13 cellular contexts compared by ENCODE assay signal in genomic region chr12:6206327-6206726, GRCh38. TPM values are rescaled to one million over a fixed set of nuclear protein-coding genes. Genes with fewer than 3 reads are reported as not detected.
DNase-seq lines count a peak whose midpoint lies in the region; ATAC-seq and TF ChIP-seq lines count a peak whose summit lies in the region.
"Had no signal": no experiment of that assay in that cellular context is flagged by ENCODE, and none has a peak within 500 bp of the region (broad histone marks: within the 10 kb centered on the region; RNA-seq: fewer than 3 reads in every experiment).

No MANE protein-coding gene starts in this region.

- H3K36me3 ChIP-seq in RWPE2 (ENCODE audit: low read depth) (peaks cover 90% of the 10 kb centered on the region), muscle layer of duodenum (ENCODE audit: control insufficient read depth in 1 of 2, insufficient read depth in 2 of 2, low read length in 2 of 2) (no peaks in the 10 kb centered on the region), tibial nerve (no peaks in the 10 kb centered on the region)
- H3K36me3 ChIP-seq in CD4-positive, alpha-beta memory T cell (ENCODE audit: insufficient read depth, low read length), result no peaks in the 10 kb centered on the region
- H3K36me3 ChIP-seq: pancreas had no signal

- H3K4me3 Mint-ChIP-seq in CD4-positive, alpha-beta memory T cell, result no peak overlapping the region
- H3K4me3 Mint-ChIP-seq: activated B cell treated with CpG ODN at 0.5 μM for 24 hours; stimulated activated naive B cell treated with anti-CD40 and anti-IgM and Interleukin-4, amounts not matched to agents 10 μg/mL and 1 μg/mL and 100 μg/mL, for 72 hours had no signal

- no peak for TF ChIP-seq POLR2A in tibial nerve (IDR thresholded peaks at IDR 0.05)

- CTCF ChIA-PET in CD4-positive, alpha-beta memory T cell (lab: Charles Lee; ENCODE audit: partially characterized antibody), result interaction anchor here (1.7 to 2.6 kb wide), 2 partner anchors 10 to 73 kb away, joined by 9 to 16 read pairs; no protein-coding TSS in a partner anchor

- H3K4me1 ChIP-seq in RWPE2 (ENCODE audit: insufficient read depth, poor library complexity, severe bottlenecking), result peaks cover 75% of the 10 kb centered on the region
- H3K4me1 ChIP-seq in muscle layer of duodenum (ENCODE audit: control insufficient read depth in 1 of 2, insufficient read depth in 2 of 2, low read length in 2 of 2), result peaks cover 24 to 79% of the 10 kb centered on the region in 2 donors
- H3K4me1 ChIP-seq in tibial nerve, result peaks cover 0 to 98% (median 67%) of the 10 kb centered on the region in 4 donors
- H3K4me1 ChIP-seq in CD4-positive, alpha-beta memory T cell (ENCODE audit: insufficient read depth, low read length), result no peaks in the 10 kb centered on the region

- no peak for TF ChIP-seq EP300 in tibial nerve (IDR thresholded peaks at IDR 0.05)

- intact Hi-C loops in CD4-positive, alpha-beta memory T cell (cut with micrococcal nuclease), result no loop called here

- H3K4me3 ChIP-seq in RWPE2 (ENCODE audit: severe bottlenecking) (no peak overlapping the region), muscle layer of duodenum (ENCODE audit: low read depth in 1 of 2, low read length in 2 of 2) (no peak overlapping the region), tibial nerve (no peak overlapping the region)
- no peak overlapping the region for H3K4me3 ChIP-seq in CD4-positive, alpha-beta memory T cell (ENCODE audit: low read length in 2 of 2)
- H3K4me3 ChIP-seq: GM23248, pancreas had no signal

- no peaks in the 10 kb centered on the region for H3K9me3 Mint-ChIP-seq in CD4-positive, alpha-beta memory T cell
- H3K9me3 Mint-ChIP-seq: activated B cell treated with CpG ODN at 0.5 μM for 24 hours; activated T-helper 2 cell treated with anti-CD3 and anti-CD28 coated beads, Interferon-gamma antibody, Interleukin-2, Interleukin-4, amounts not matched to agents 10 μg/mL and 5 μg/mL and 100 μg/mL, durations not matched to agents 14 hours and 24 hours and 36 hours; stimulated activated naive B cell treated with anti-CD40 and anti-IgM and Interleukin-4, amounts not matched to agents 10 μg/mL and 1 μg/mL and 100 μg/mL, for 72 hours had no signal

- ATAC-seq in RWPE2 (ENCODE audit: low read depth) (no peak), GM19452 (IDR thresholded peaks at IDR 0.05; ENCODE audit: unreplicated experiment) (no peak), left lobe of liver (no peak)
- ATAC-seq: pancreas; stimulated activated naive B cell treated with anti-CD40 and anti-IgM and Interleukin-4, amounts not matched to agents 10 μg/mL and 1 μg/mL and 100 μg/mL, for 72 hours had no signal

- 76 to 79% methylated on average over 4 of the region's 4 CpGs for WGBS in tibial nerve, 2 donors

- peak overlapping the region; percentile 32 for H3K27ac ChIP-seq in RWPE2 (ENCODE audit: poor library complexity, severe bottlenecking)
- H3K27ac ChIP-seq in epithelial cell of prostate, result peak overlapping the region; percentile 99
- H3K27ac ChIP-seq in muscle layer of duodenum (ENCODE audit: low read length), result peak overlapping the region; percentile 34
- H3K27ac ChIP-seq in tibial nerve, result peak overlapping the region in 3 of 4 donors; percentile 63 to 99 (median 98)
- no peak overlapping the region for H3K27ac ChIP-seq in CD4-positive, alpha-beta memory T cell (ENCODE audit: low read depth, low read length)
- H3K27ac ChIP-seq: GM23248, pancreas had no signal

- peaks cover 27 to 34% of the 10 kb centered on the region in 2 donors for H3K27me3 Mint-ChIP-seq in CD4-positive, alpha-beta memory T cell

- no peak overlapping the region for H3K27ac Mint-ChIP-seq in CD4-positive, alpha-beta memory T cell
- H3K27ac Mint-ChIP-seq: activated B cell treated with CpG ODN at 0.5 μM for 24 hours; activated T-helper 2 cell treated with anti-CD3 and anti-CD28 coated beads, Interferon-gamma antibody, Interleukin-2, Interleukin-4, amounts not matched to agents 10 μg/mL and 5 μg/mL and 100 μg/mL, durations not matched to agents 14 hours and 24 hours and 36 hours had no signal

- H3K36me3 Mint-ChIP-seq in CD4-positive, alpha-beta memory T cell, result no peaks in the 10 kb centered on the region

- no peak for TF ChIP-seq CTCF in RWPE2 (IDR thresholded peaks at IDR 0.05; ENCODE audit: poor library complexity, severe bottlenecking)
- no peak for TF ChIP-seq CTCF in tibial nerve (IDR thresholded peaks at IDR 0.05)

- H3K9me3 ChIP-seq in RWPE2 (ENCODE audit: severe bottlenecking) (no peaks in the 10 kb centered on the region), muscle layer of duodenum (ENCODE audit: control insufficient read depth in 1 of 2, low read length in 2 of 2) (no peaks in the 10 kb centered on the region), tibial nerve (no peaks in the 10 kb centered on the region)
- no peaks in the 10 kb centered on the region for H3K9me3 ChIP-seq in CD4-positive, alpha-beta memory T cell (ENCODE audit: control insufficient read depth in 1 of 2, low read length in 2 of 2)
- H3K9me3 ChIP-seq: pancreas had no signal

- POLR2A ChIA-PET in CD4-positive, alpha-beta memory T cell (lab: Charles Lee; ENCODE audit: partially characterized antibody), result no interaction called here

- H3K27me3 ChIP-seq in RWPE2 (ENCODE audit: insufficient read depth, poor library complexity, severe bottlenecking) (no peaks in the 10 kb centered on the region), muscle layer of duodenum (ENCODE audit: low read depth, low read length) (no peaks in the 10 kb centered on the region), tibial nerve (no peaks in the 10 kb centered on the region)
- H3K27me3 ChIP-seq in CD4-positive, alpha-beta memory T cell (ENCODE audit: insufficient read depth, low read length), result peaks cover 4% of the 10 kb centered on the region
- H3K27me3 ChIP-seq: pancreas had no signal

- DNase-seq in RWPE2 (ENCODE audit: low spot score), result no peak
- DNase-seq in epithelial cell of prostate (ENCODE audit: low read depth, low spot score), result no peak
- no peak for DNase-seq in tibial nerve (ENCODE audit: low spot score in 2 of 2)
- no peak for DNase-seq in CD4-positive, alpha-beta memory T cell
- no peak for DNase-seq in left lobe of liver (ENCODE audit: low spot score)
- DNase-seq: activated B cell treated with CpG ODN at 0.5 μM for 24 hours; GM23248; NCI-H1417; pancreas; stimulated activated naive B cell treated with anti-CD40 and anti-IgM and Interleukin-4, amounts not matched to agents 10 μg/mL and 1 μg/mL and 100 μg/mL, for 72 hours had no signal

- peaks cover 0 to 10% (median 0%) of the 10 kb centered on the region in 4 donors for H3K4me1 Mint-ChIP-seq in CD4-positive, alpha-beta memory T cell

RNA-seq across cellular contexts. Expression of gene CD9, which starts 6.1 kb away (rescaled TPM):
- total RNA-seq in tibial nerve, result 100 to 1,000 TPM; 297 to 500 (median 391) TPM
- total RNA-seq in CD4-positive, alpha-beta memory T cell, result 1 to 10 TPM; 4.5 to 5.8 TPM
- polyA plus RNA-seq in CD4-positive, alpha-beta memory T cell, result 1 to 10 TPM; 1.4 to 4.4 TPM
- total RNA-seq in left lobe of liver, result 21.2 TPM

Comparison
In these comparisons a context has a peak if more than half of its experiments do, and no peak if none do; other contexts are left out.
1. RNA of gene CD9, which starts 6.1 kb away (total RNA-seq): 297 to 500 TPM in tibial nerve; 21.2 TPM in left lobe of liver (single experiment) and 4.5 to 5.8 TPM in CD4-positive, alpha-beta memory T cell; every median in the first group is over 10 times any median in the second.